ENCODE assay signal across 8 cellular contexts in the genomic region with DNA sequence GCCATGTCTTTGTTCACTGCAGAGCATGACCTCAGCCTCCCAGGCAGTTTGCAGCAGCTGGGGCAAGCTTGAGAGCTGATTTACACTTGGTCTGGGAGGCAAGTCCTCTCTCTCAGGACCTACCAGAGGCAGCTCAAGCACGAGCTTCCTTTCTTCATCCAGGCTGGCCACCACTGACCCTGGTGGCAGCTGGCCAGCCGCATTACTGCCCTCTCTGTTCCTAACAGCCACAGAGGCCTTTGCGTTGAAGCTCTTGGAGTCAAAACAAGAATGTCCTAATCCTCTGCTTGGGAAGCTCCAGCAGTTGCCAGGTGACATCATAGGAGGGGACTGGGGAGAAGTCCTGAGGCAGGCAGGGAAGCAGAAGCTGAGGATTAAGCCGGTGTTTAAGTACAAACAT.
DNase-seq lines count a peak whose midpoint lies in the region; ATAC-seq and TF ChIP-seq lines count a peak whose summit lies in the region.

No MANE protein-coding gene starts in this region.

- no peak overlapping the region for H2BK5ac ChIP-seq in trophoblast cell (ENCODE audit: low read depth, low read length, poor library complexity)

- no peak overlapping the region for H3K4me2 ChIP-seq in trophoblast cell (ENCODE audit: low read length)

- no peaks in the 10 kb centered on the region for H3K79me2 ChIP-seq in trophoblast cell (ENCODE audit: control insufficient read depth, insufficient read depth, low read length, poor library complexity)

- H3K27ac Mint-ChIP-seq in activated T-cell treated with anti-CD3 and anti-CD28 coated beads, Interleukin-2, amount 50 U/mL, for 24 hours = no peak overlapping the region

- TF ChIP-seq RAD21 in liver (IDR thresholded peaks at IDR 0.05) = peak in 1 of 2 donors; percentile 43

- no peak overlapping the region for H3K14ac ChIP-seq in trophoblast cell (ENCODE audit: low read length)

- WGBS in liver = 71% methylated on average over 4 of the region's 4 CpGs
- WGBS in trophoblast cell (ENCODE audit: extremely low coverage, insufficient coverage, insufficient read length) = no CpG with 5 or more reads among the region's 4 CpGs

- no peaks in the 10 kb centered on the region for H3K4me1 Mint-ChIP-seq in activated T-cell treated with anti-CD3 and anti-CD28 coated beads, Interleukin-2, amount 50 U/mL, for 24 hours (ENCODE audit: low read depth)

- no peaks in the 10 kb centered on the region for H3K79me1 ChIP-seq in trophoblast cell (ENCODE audit: low read length)

- no peaks in the 10 kb centered on the region for H3K9me3 Mint-ChIP-seq in activated T-cell treated with anti-CD3 and anti-CD28 coated beads, Interleukin-2, amount 50 U/mL, for 24 hours

- no peak overlapping the region for H2AFZ ChIP-seq in trophoblast cell (ENCODE audit: insufficient read depth, low read length, poor library complexity)

- H3K36me3 ChIP-seq in liver (ENCODE audit: control insufficient read depth in 4 of 4, insufficient read depth in 3 of 4, low read depth in 1 of 4, low read length in 3 of 4) (no peaks in the 10 kb centered on the region), skeletal muscle tissue (ENCODE audit: control insufficient read depth in 3 of 3, insufficient read depth in 3 of 3, low read length in 3 of 3) (no peaks in the 10 kb centered on the region), trophoblast cell (ENCODE audit: control insufficient read depth in 1 of 2, insufficient read depth in 2 of 2, low read length in 2 of 2) (no peaks in the 10 kb centered on the region)

- no peak overlapping the region for H2BK12ac ChIP-seq in trophoblast cell (ENCODE audit: low read length)

- no peak overlapping the region for H3K4me3 Mint-ChIP-seq in activated T-cell treated with anti-CD3 and anti-CD28 coated beads, Interleukin-2, amount 50 U/mL, for 24 hours

- H3K23ac ChIP-seq in trophoblast cell (ENCODE audit: low read length) = no peak overlapping the region

- H4K8ac ChIP-seq in trophoblast cell (ENCODE audit: low read depth, low read length) = no peak overlapping the region

- H3K4me3 ChIP-seq in coronary artery (no peak overlapping the region), liver (ENCODE audit: low read depth in 1 of 3, low read length in 3 of 3) (no peak overlapping the region), skeletal muscle tissue (ENCODE audit: low read length in 3 of 3) (no peak overlapping the region), trophoblast cell (ENCODE audit: low read depth, low read length) (no peak overlapping the region)

- H3K27me3 ChIP-seq in liver (ENCODE audit: control insufficient read depth in 4 of 4, insufficient read depth in 4 of 4, low read length in 3 of 4) (peaks cover 0 to 3% (median 0%) of the 10 kb centered on the region in 4 donors), skeletal muscle tissue (ENCODE audit: control insufficient read depth in 3 of 3, insufficient read depth in 3 of 3, low read length in 3 of 3) (no peaks in the 10 kb centered on the region), foreskin keratinocyte (peaks cover 14% of the 10 kb centered on the region), trophoblast cell (ENCODE audit: insufficient read depth, low read length) (no peaks in the 10 kb centered on the region)

- no peak overlapping the region for H3K18ac ChIP-seq in trophoblast cell (ENCODE audit: low read length)

- H4K91ac ChIP-seq in trophoblast cell (ENCODE audit: low read depth, low read length) = no peak overlapping the region

- no peaks in the 10 kb centered on the region for H3K36me3 Mint-ChIP-seq in activated T-cell treated with anti-CD3 and anti-CD28 coated beads, Interleukin-2, amount 50 U/mL, for 24 hours (ENCODE audit: low read depth)

- DNase-seq in H4 (ENCODE audit: low spot score) = peak; percentile 3
- DNase-seq in coronary artery (ENCODE audit: low spot score) = peak; percentile 94
- no peak for DNase-seq in NCI-H2107 treated with DMSO at 0.1 percent for 48 hours (lab: John Stamatoyannopoulos, UW; ENCODE audit: unreplicated experiment)
- DNase-seq in foreskin keratinocyte = no peak
- DNase-seq in trophoblast cell = no peak
- DNase-seq in activated T-cell treated with anti-CD3 and anti-CD28 coated beads, Interleukin-2, amount 50 U/mL, for 24 hours = no peak

- H3K9ac ChIP-seq in liver (ENCODE audit: low read depth in 1 of 2, low read length in 2 of 2) = no peak overlapping the region
- H3K9ac ChIP-seq in skeletal muscle tissue (ENCODE audit: low read depth in 1 of 3, low read length in 3 of 3) = peak overlapping the region in 1 of 3 donors; percentile 60
- H3K9ac ChIP-seq in trophoblast cell (ENCODE audit: low read length) = no peak overlapping the region

- no peak for ATAC-seq in foreskin keratinocyte

- H3K27me3 Mint-ChIP-seq in activated T-cell treated with anti-CD3 and anti-CD28 coated beads, Interleukin-2, amount 50 U/mL, for 24 hours = peaks cover 5% of the 10 kb centered on the region

- H2BK120ac ChIP-seq in trophoblast cell (ENCODE audit: insufficient read depth, low read length, poor library complexity) = no peak overlapping the region

- H4K12ac ChIP-seq in trophoblast cell (ENCODE audit: low read depth, low read length) = no peak overlapping the region

- H3K4me1 ChIP-seq in liver (ENCODE audit: control insufficient read depth in 4 of 4, insufficient read depth in 4 of 4, low read length in 3 of 4) = no peaks in the 10 kb centered on the region
- H3K4me1 ChIP-seq in skeletal muscle tissue (ENCODE audit: control insufficient read depth in 3 of 3, insufficient read depth in 3 of 3, low read length in 3 of 3) = peaks cover 43 to 47% (median 46%) of the 10 kb centered on the region in 3 donors
- no peaks in the 10 kb centered on the region for H3K4me1 ChIP-seq in foreskin keratinocyte
- H3K4me1 ChIP-seq in trophoblast cell (ENCODE audit: control insufficient read depth in 1 of 2, insufficient read depth in 2 of 2, low read length in 2 of 2) = peaks cover 5% of the 10 kb centered on the region in 2 experiments

- no peak overlapping the region for H2AK5ac ChIP-seq in trophoblast cell (ENCODE audit: low read length)

- no peaks in the 10 kb centered on the region for H3K9me3 ChIP-seq in liver (ENCODE audit: control insufficient read depth in 4 of 4, low read length in 3 of 4)
- no peaks in the 10 kb centered on the region for H3K9me3 ChIP-seq in skeletal muscle tissue (ENCODE audit: control insufficient read depth in 3 of 3, low read length in 3 of 3)
- no peaks in the 10 kb centered on the region for H3K9me3 ChIP-seq in trophoblast cell (ENCODE audit: insufficient read depth, low read depth, low read length)

- no peak overlapping the region for H3K4ac ChIP-seq in trophoblast cell (ENCODE audit: low read depth, low read length)

- TF ChIP-seq CTCF in coronary artery (IDR thresholded peaks at IDR 0.05) (no peak), liver (IDR thresholded peaks at IDR 0.05; ENCODE audit: low read depth, low read length, missing input control) (no peak), foreskin keratinocyte (conservative IDR thresholded peaks at IDR 0.05) (no peak)

- H3K27ac ChIP-seq in coronary artery = peak overlapping the region; percentile 66 to 86
- H3K27ac ChIP-seq in liver (ENCODE audit: low read depth in 1 of 2, low read length in 2 of 2) = peak overlapping the region in 1 of 2 donors; percentile 9
- H3K27ac ChIP-seq in skeletal muscle tissue (ENCODE audit: low read depth, low read length) = peak overlapping the region; percentile 52
- no peak overlapping the region for H3K27ac ChIP-seq in foreskin keratinocyte
- no peak overlapping the region for H3K27ac ChIP-seq in trophoblast cell (ENCODE audit: low read depth, low read length)

TF ChIP-seq in liver, 16 proteins besides CTCF, POLR2A, EP300 and RAD21 (continues in another document):
- TF ChIP-seq RXRA (IDR thresholded peaks at IDR 0.05) (peak in 1 of 2 donors; percentile 22), FOXA1 (IDR thresholded peaks at IDR 0.05) (no peak), YY1 (IDR thresholded peaks at IDR 0.05) (no peak), NR2F2 (IDR thresholded peaks at IDR 0.05) (peak; percentile 90)
- TF ChIP-seq, protein P1, sequence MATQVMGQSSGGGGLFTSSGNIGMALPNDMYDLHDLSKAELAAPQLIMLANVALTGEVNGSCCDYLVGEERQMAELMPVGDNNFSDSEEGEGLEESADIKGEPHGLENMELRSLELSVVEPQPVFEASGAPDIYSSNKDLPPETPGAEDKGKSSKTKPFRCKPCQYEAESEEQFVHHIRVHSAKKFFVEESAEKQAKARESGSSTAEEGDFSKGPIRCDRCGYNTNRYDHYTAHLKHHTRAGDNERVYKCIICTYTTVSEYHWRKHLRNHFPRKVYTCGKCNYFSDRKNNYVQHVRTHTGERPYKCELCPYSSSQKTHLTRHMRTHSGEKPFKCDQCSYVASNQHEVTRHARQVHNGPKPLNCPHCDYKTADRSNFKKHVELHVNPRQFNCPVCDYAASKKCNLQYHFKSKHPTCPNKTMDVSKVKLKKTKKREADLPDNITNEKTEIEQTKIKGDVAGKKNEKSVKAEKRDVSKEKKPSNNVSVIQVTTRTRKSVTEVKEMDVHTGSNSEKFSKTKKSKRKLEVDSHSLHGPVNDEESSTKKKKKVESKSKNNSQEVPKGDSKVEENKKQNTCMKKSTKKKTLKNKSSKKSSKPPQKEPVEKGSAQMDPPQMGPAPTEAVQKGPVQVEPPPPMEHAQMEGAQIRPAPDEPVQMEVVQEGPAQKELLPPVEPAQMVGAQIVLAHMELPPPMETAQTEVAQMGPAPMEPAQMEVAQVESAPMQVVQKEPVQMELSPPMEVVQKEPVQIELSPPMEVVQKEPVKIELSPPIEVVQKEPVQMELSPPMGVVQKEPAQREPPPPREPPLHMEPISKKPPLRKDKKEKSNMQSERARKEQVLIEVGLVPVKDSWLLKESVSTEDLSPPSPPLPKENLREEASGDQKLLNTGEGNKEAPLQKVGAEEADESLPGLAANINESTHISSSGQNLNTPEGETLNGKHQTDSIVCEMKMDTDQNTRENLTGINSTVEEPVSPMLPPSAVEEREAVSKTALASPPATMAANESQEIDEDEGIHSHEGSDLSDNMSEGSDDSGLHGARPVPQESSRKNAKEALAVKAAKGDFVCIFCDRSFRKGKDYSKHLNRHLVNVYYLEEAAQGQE (IDR thresholded peaks at IDR 0.05) = no peak
- TF ChIP-seq, protein P2, sequence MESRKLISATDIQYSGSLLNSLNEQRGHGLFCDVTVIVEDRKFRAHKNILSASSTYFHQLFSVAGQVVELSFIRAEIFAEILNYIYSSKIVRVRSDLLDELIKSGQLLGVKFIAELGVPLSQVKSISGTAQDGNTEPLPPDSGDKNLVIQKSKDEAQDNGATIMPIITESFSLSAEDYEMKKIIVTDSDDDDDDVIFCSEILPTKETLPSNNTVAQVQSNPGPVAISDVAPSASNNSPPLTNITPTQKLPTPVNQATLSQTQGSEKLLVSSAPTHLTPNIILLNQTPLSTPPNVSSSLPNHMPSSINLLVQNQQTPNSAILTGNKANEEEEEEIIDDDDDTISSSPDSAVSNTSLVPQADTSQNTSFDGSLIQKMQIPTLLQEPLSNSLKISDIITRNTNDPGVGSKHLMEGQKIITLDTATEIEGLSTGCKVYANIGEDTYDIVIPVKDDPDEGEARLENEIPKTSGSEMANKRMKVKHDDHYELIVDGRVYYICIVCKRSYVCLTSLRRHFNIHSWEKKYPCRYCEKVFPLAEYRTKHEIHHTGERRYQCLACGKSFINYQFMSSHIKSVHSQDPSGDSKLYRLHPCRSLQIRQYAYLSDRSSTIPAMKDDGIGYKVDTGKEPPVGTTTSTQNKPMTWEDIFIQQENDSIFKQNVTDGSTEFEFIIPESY (IDR thresholded peaks at IDR 0.05) = no peak

Comparison
In these comparisons a context has a peak if more than half of its experiments do, and no peak if none do; other contexts are left out.
1. DNase-seq: peak in H4 (single experiment) and coronary artery (single experiment); none in NCI-H2107 treated with DMSO at 0.1 percent for 48 hours (single experiment), foreskin keratinocyte (0 of 2), trophoblast cell (0 of 2) and activated T-cell treated with anti-CD3 and anti-CD28 coated beads, Interleukin-2, amount 50 U/mL, for 24 hours (single experiment).
2. H3K27ac ChIP-seq: peak in coronary artery (2 of 2) and skeletal muscle tissue (single experiment); none in foreskin keratinocyte (single experiment) and trophoblast cell (single experiment).